ENCODE assay signal across 1 cellular context in the genomic region with DNA sequence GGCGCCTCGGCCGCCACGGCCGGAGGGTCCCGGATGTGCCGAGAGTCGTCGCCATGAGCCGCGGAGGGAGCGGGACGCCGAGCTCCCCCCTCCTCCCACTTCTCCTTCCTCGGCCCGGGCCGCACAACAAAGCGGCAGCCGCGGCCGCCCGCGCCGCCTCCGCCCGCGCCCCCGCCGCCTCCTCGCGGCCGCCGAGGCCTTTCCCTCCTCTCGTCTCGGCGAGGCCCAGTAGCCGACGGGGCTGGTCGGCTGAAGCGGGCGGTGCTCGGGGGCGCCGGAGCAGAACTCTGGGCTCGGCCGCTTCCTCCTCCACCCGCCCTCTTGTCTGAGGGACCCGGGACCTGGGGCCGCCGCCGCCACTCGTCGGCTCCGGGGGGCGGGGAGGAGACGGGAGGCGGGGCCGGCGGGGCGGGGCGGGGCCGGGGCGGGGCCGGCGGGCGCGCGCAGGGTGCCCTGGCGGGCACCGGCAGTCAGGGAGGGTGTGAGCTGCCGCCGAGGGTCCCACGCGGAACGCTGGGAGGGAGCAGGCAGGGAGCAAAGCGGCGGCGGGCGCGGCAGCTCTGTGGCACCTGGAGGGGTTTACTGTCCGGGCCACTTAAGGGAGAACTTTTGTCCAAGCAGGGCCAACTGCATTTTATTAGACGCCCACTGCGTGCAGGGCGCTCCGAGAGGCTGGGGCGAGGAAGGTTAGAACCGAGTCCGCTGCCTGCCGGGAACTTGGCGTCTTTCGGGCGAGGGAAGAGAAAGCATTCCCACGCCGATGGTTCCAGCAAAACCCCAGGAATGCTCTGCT.
A peak's percentile ranks its signal among the peaks of the same experiment; 100 is the strongest.
TF ChIP-seq lines count a peak whose summit lies in the region.

A gene (minus strand): TSS at position 327 of the 793 bp plus-strand sequence. CDS start 427 bp downstream, outside the sequence.

TF ChIP-seq in IMR-90, 13 proteins besides CTCF, POLR2A, EP300 and RAD21:
- TF ChIP-seq CEBPB (IDR thresholded peaks at IDR 0.05; ENCODE audit: low read depth, low read length) (no peak), MAZ (IDR thresholded peaks at IDR 0.05; ENCODE audit: borderline replicate concordance, low read depth, low read length) (peak; percentile 82; the same call in 1 of the 2 replicates)
